8 cellular contexts compared by ENCODE assay signal in genomic region chr12:14769837-14770494, GRCh38. TPM values are rescaled to one million over a fixed set of nuclear protein-coding genes. Genes with fewer than 3 reads are reported as not detected.
DNase-seq lines count a peak whose midpoint lies in the region; ATAC-seq and TF ChIP-seq lines count a peak whose summit lies in the region.

No MANE protein-coding gene starts in this region.

- H3K27me3 Mint-ChIP-seq in IgD-negative memory B cell = no peaks in the 10 kb centered on the region

- peaks cover 25 to 42% (median 41%) of the 10 kb centered on the region in 3 donors for H3K4me1 Mint-ChIP-seq in IgD-negative memory B cell

- H3K4me2 ChIP-seq in DND-41 (ENCODE audit: insufficient read depth, low read length) = peak overlapping the region; percentile 69

- peak overlapping the region; percentile 89 to 99 (median 99) for H3K4me3 Mint-ChIP-seq in IgD-negative memory B cell

- peaks cover 19% of the 10 kb centered on the region for H3K36me3 Mint-ChIP-seq in IgD-negative memory B cell

- peak; percentile 56 for TF ChIP-seq POLR2A in Peyer's patch (IDR thresholded peaks at IDR 0.05)

- peak overlapping the region; percentile 91 to 100 (median 99) for H3K27ac Mint-ChIP-seq in IgD-negative memory B cell

- H3K9me3 ChIP-seq in DND-41 (ENCODE audit: insufficient read depth, low read length, severe bottlenecking) = no peaks in the 10 kb centered on the region
- no peaks in the 10 kb centered on the region for H3K9me3 ChIP-seq in Peyer's patch
- H3K9me3 ChIP-seq in neuron (ENCODE audit: low read length) = peaks cover 9% of the 10 kb centered on the region
- peaks cover 0 to 11% (median 3%) of the 10 kb centered on the region in 5 donors for H3K9me3 ChIP-seq in subcutaneous abdominal adipose tissue (ENCODE audit: control insufficient read depth in 5 of 5, low read length in 5 of 5)

- TF ChIP-seq CTCF in DND-41 (IDR thresholded peaks at IDR 0.05; ENCODE audit: borderline replicate concordance, extremely low read depth, low read length, poor library complexity, severe bottlenecking) (peak; percentile 79), Peyer's patch (IDR thresholded peaks at IDR 0.05) (peak; percentile 72 to 94 (median 86)), foreskin fibroblast (IDR thresholded peaks at IDR 0.05; ENCODE audit: low read depth, low read length) (peak; percentile 77)

- no peaks in the 10 kb centered on the region for H4K20me1 ChIP-seq in DND-41 (ENCODE audit: insufficient read depth, low read length)

- H3K79me2 ChIP-seq in DND-41 (ENCODE audit: insufficient read depth, low read length) = peaks cover 25% of the 10 kb centered on the region

- H3K27me3 ChIP-seq in DND-41 (ENCODE audit: insufficient read depth, low read length, poor library complexity) (no peaks in the 10 kb centered on the region), Peyer's patch (no peaks in the 10 kb centered on the region), neuron (ENCODE audit: insufficient read depth, low read length) (no peaks in the 10 kb centered on the region), subcutaneous abdominal adipose tissue (ENCODE audit: control insufficient read depth in 5 of 5, insufficient read depth in 4 of 5, low read length in 5 of 5) (no peaks in the 10 kb centered on the region)

- H2AFZ ChIP-seq in DND-41 (ENCODE audit: low read depth, low read length) = peak overlapping the region; percentile 69
- no peak overlapping the region for H2AFZ ChIP-seq in neuron (ENCODE audit: low read depth, low read length)

- H3K9me3 Mint-ChIP-seq in IgD-negative memory B cell = peaks cover 1 to 13% (median 3%) of the 10 kb centered on the region in 3 donors

- H3K9ac ChIP-seq in DND-41 (ENCODE audit: low read depth, low read length) (peak overlapping the region; percentile 75), subcutaneous abdominal adipose tissue (ENCODE audit: low read length in 5 of 5) (peak overlapping the region; percentile 79 to 93 (median 90))

- peaks cover 38% of the 10 kb centered on the region for H3K4me1 ChIP-seq in DND-41 (ENCODE audit: insufficient read depth, low read length)
- peaks cover 0 to 10% (median 0%) of the 10 kb centered on the region in 4 donors for H3K4me1 ChIP-seq in Peyer's patch
- no peaks in the 10 kb centered on the region for H3K4me1 ChIP-seq in neuron (ENCODE audit: insufficient read depth, low read length)
- peaks cover 0 to 39% (median 22%) of the 10 kb centered on the region in 5 donors for H3K4me1 ChIP-seq in subcutaneous abdominal adipose tissue (ENCODE audit: control insufficient read depth in 5 of 5, insufficient read depth in 5 of 5, low read length in 5 of 5)

- DNase-seq in DND-41 (peak; percentile 78), Peyer's patch (peak; percentile 87 to 94 (median 91)), foreskin fibroblast (peak; percentile 62 to 88)
- DNase-seq in activated effector memory CD4-positive, alpha-beta T cell treated with Interleukin-2 at 50 U/mL for 16 hours = peak; percentile 80

- peaks cover 13% of the 10 kb centered on the region; the same call in 1 of the 2 replicates for H3K36me3 ChIP-seq in DND-41 (ENCODE audit: insufficient read depth, low read length)
- H3K36me3 ChIP-seq in Peyer's patch = peaks cover 0 to 5% (median 0%) of the 10 kb centered on the region in 3 donors
- H3K36me3 ChIP-seq in neuron (ENCODE audit: insufficient read depth, low read length) = no peaks in the 10 kb centered on the region
- no peaks in the 10 kb centered on the region for H3K36me3 ChIP-seq in subcutaneous abdominal adipose tissue (ENCODE audit: control insufficient read depth in 5 of 5, insufficient read depth in 5 of 5, low read length in 5 of 5)

- peak; percentile 68 for ATAC-seq in DND-41 (ENCODE audit: insufficient read depth, low read depth)
- peak; percentile 33 for ATAC-seq in GM21576 (IDR thresholded peaks at IDR 0.05; ENCODE audit: unreplicated experiment)

- H3K27ac ChIP-seq in DND-41 (ENCODE audit: low read length) (peak overlapping the region; percentile 91), Peyer's patch (peak overlapping the region; percentile 96 to 97 (median 96)), subcutaneous abdominal adipose tissue (ENCODE audit: low read depth, low read length) (peak overlapping the region; percentile 95)

- H3K4me3 ChIP-seq in DND-41 (ENCODE audit: low read depth in 1 of 2, low read length in 2 of 2) = peak overlapping the region; percentile 54 to 75
- peak overlapping the region; percentile 70 to 89 (median 75) for H3K4me3 ChIP-seq in Peyer's patch
- peak overlapping the region; percentile 76 to 87 for H3K4me3 ChIP-seq in foreskin fibroblast (ENCODE audit: low read depth in 1 of 2, low read length in 2 of 2)
- H3K4me3 ChIP-seq in neuron (ENCODE audit: low read length) = peak overlapping the region; percentile 45
- peak overlapping the region; percentile 89 to 98 (median 96) for H3K4me3 ChIP-seq in subcutaneous abdominal adipose tissue (ENCODE audit: low read depth in 1 of 5, low read length in 5 of 5)

RNA-seq across cellular contexts. Expression of gene WBP11, which starts 33.3 kb away (rescaled TPM):
- polyA plus RNA-seq in IgD-negative memory B cell = 59.3 TPM
- 10 to 100 TPM; 12.3 to 42.9 (median 12.8) TPM for total RNA-seq in Peyer's patch

RNA-seq across cellular contexts. Expression of gene C12orf60, which starts 33.5 kb away (rescaled TPM):
- polyA plus RNA-seq in IgD-negative memory B cell = 0.70 TPM
- under 1 TPM in 1 of 4 donors, not detected in 3; 0.88 TPM for total RNA-seq in Peyer's patch

RNA-seq across cellular contexts. Expression of gene SMCO3, which starts 44.0 kb away (rescaled TPM):
- not detected for polyA plus RNA-seq in IgD-negative memory B cell
- total RNA-seq in Peyer's patch = not detected

Comparison
In these comparisons a context has a peak if more than half of its experiments do, and no peak if none do; other contexts are left out.
1. Peak in every context shown above with its lines: DNase-seq, ATAC-seq, H3K4me3 ChIP-seq and H3K27ac ChIP-seq.
2. H3K4me3 ChIP-seq: peak in every context shown above with its lines; median percentile 96 in subcutaneous abdominal adipose tissue; 82 in foreskin fibroblast; 75 in Peyer's patch; 64 in DND-41; 45 in neuron.